In genomic region chr6:167146977-167147376, GRCh38 we compare ENCODE assay signal across 1 cellular context.
TF ChIP-seq lines count a peak whose summit lies in the region.

No MANE protein-coding gene starts in this region.

TF ChIP-seq in neural cell, 6 proteins besides CTCF, POLR2A, EP300 and RAD21 (continued from another document):
- TF ChIP-seq REST (IDR thresholded peaks at IDR 0.05; ENCODE audit: borderline replicate concordance) (no peak), EZH2 (IDR thresholded peaks at IDR 0.05; ENCODE audit: borderline replicate concordance, insufficient read depth, low read length, poor library complexity, severe bottlenecking) (no peak), MXI1 (conservative IDR thresholded peaks at IDR 0.05; ENCODE audit: poor library complexity, severe bottlenecking) (no peak)
